8 cellular contexts compared by ENCODE assay signal in genomic region chr3:129399145-129399894, GRCh38. TPM values are rescaled to one million over a fixed set of nuclear protein-coding genes. Genes with fewer than 3 reads are reported as not detected.
A peak's percentile ranks its signal among the peaks of the same experiment; 100 is the strongest.
DNase-seq lines count a peak whose midpoint lies in the region; ATAC-seq, FAIRE-seq and TF ChIP-seq lines count a peak whose summit lies in the region.

No MANE protein-coding gene starts in this region.

- H3K4me1 Mint-ChIP-seq in activated B cell treated with CpG ODN at 0.5 μM for 24 hours, result peaks cover 40% of the 10 kb centered on the region

- H3K4me3 Mint-ChIP-seq in activated B cell treated with CpG ODN at 0.5 μM for 24 hours, result peak overlapping the region; percentile 96

- TF ChIP-seq CTCF in AG10803 (conservative IDR thresholded peaks at IDR 0.05; ENCODE audit: low read length) (peak; percentile 84), activated B cell treated with CpG ODN at 0.5 μM for 24 hours (IDR thresholded peaks at IDR 0.05) (peak; percentile 36)

- peak; percentile 98 for FAIRE-seq in islet of Langerhans (lab: Jason Lieb, UNC)

- peak overlapping the region; percentile 96 for H3K27ac Mint-ChIP-seq in activated B cell treated with CpG ODN at 0.5 μM for 24 hours

- intact Hi-C loops in activated B cell treated with CpG ODN at 0.5 μM for 24 hours (cut with micrococcal nuclease), result loop anchor here (1.0 to 10.0 kb wide), 9 partner anchors 25 to 1805 kb away; partner anchors contain the start of genes ACAD9, EFCAB12, IFT122 and MCM2

- peaks cover 36% of the 10 kb centered on the region for H3K36me3 Mint-ChIP-seq in activated B cell treated with CpG ODN at 0.5 μM for 24 hours (ENCODE audit: low read depth)

- H3K27me3 Mint-ChIP-seq in activated B cell treated with CpG ODN at 0.5 μM for 24 hours, result no peaks in the 10 kb centered on the region

- no peaks in the 10 kb centered on the region for H3K9me3 Mint-ChIP-seq in activated B cell treated with CpG ODN at 0.5 μM for 24 hours

- POLR2A ChIA-PET in activated B cell treated with CpG ODN at 0.5 μM for 24 hours (lab: Charles Lee), result interaction anchor here (0.6 to 4.5 kb wide), 10 partner anchors 10 to 511 kb away, joined by 3 to 29 read pairs (median 6); partner anchors contain the start of genes IFT122 and MBD4

- ATAC-seq in GM18907 (IDR thresholded peaks at IDR 0.05; ENCODE audit: unreplicated experiment) (peak; percentile 77), HG03159 (IDR thresholded peaks at IDR 0.05; ENCODE audit: unreplicated experiment) (peak; percentile 80), activated B cell treated with CpG ODN at 0.5 μM for 24 hours (ENCODE audit: low read depth) (peak; percentile 80)

- DNase-seq in AG10803 (ENCODE audit: low read depth) (peak; percentile 97), NCI-H2227 (lab: John Stamatoyannopoulos, UW; ENCODE audit: unreplicated experiment) (peak; percentile 92), activated B cell treated with CpG ODN at 0.5 μM for 24 hours (peak; percentile 50), cerebellar cortex (ENCODE audit: low spot score) (peak; percentile 98)
- DNase-seq in stimulated activated CD4-positive, alpha-beta T cell treated with anti-CD3 and anti-CD28 coated beads, Interleukin-12 subunit alpha, Interleukin-12 subunit beta, amount 100 ng/mL, for 4 hours, result peak; percentile 56

- CTCF ChIA-PET in activated B cell treated with CpG ODN at 0.5 μM for 24 hours (lab: Charles Lee), result interaction anchor here (0.8 to 1.7 kb wide), 8 partner anchors 13 to 428 kb away, joined by 3 to 5 read pairs (median 4); no protein-coding TSS in a partner anchor

- H3K4me3 ChIP-seq in AG10803 (ENCODE audit: low read length), result peak overlapping the region; percentile 88

RNA-seq across cellular contexts. Expression of gene EFCAB12, which starts 29.1 kb away (rescaled TPM):
- 1.8 and 2.1 TPM in 2 replicates for total RNA-seq in activated B cell treated with CpG ODN at 0.5 μM for 24 hours

RNA-seq across cellular contexts. Expression of gene MBD4, which starts 40.4 kb away (rescaled TPM):
- total RNA-seq in activated B cell treated with CpG ODN at 0.5 μM for 24 hours, result 86.3 and 98.7 TPM in 2 replicates

RNA-seq across cellular contexts. Expression of gene IFT122, which starts 40.7 kb away (rescaled TPM):
- total RNA-seq in activated B cell treated with CpG ODN at 0.5 μM for 24 hours, result 18.7 and 19.2 TPM in 2 replicates

Comparison
In these comparisons a context has a peak if more than half of its experiments do, and no peak if none do; other contexts are left out.
1. Peak in every context shown above with its lines: DNase-seq, ATAC-seq and H3K4me3 ChIP-seq.